ENCODE assay signal across 8 cellular contexts in genomic region chr17:81295678-81296381, GRCh38. TPM values are rescaled to one million over a fixed set of nuclear protein-coding genes. Genes with fewer than 3 reads are reported as not detected.
DNase-seq lines count a peak whose midpoint lies in the region; ATAC-seq, FAIRE-seq and TF ChIP-seq lines count a peak whose summit lies in the region.

No MANE protein-coding gene starts in this region.

- H3K4me2 ChIP-seq in A549 (peak overlapping the region; percentile 90), PC-3 (ENCODE audit: low read length) (peak overlapping the region; percentile 92)

- peak; percentile 66 to 68 for ATAC-seq in A549
- ATAC-seq in PC-3, result peak; percentile 75
- ATAC-seq in Right ventricle myocardium superior (ENCODE audit: poor library complexity), result peak; percentile 36
- ATAC-seq in psoas muscle, result peak; percentile 21 to 36 (median 33)

- H3K4me3 ChIP-seq in A549, result peak overlapping the region; percentile 74
- peak overlapping the region; percentile 78 for H3K4me3 ChIP-seq in PC-3 (ENCODE audit: low read length)
- H3K4me3 ChIP-seq in psoas muscle, result peak overlapping the region; percentile 75

- no peaks in the 10 kb centered on the region for H3K9me3 Mint-ChIP-seq in activated naive CD4-positive, alpha-beta T cell treated with anti-CD3 and anti-CD28 coated beads, Interleukin-2, amount 10 ng/mL, durations not matched to agents 7 days and 5 days

- POLR2A ChIA-PET in A549 (lab: Yijun Ruan, JAX) (interaction anchor here (0.6 to 2.2 kb wide), 8 partner anchors 11 to 220 kb away, joined by 3 to 9 read pairs (median 4); partner anchors contain the start of gene BAHCC1), PC-3 (lab: Charles Lee; ENCODE audit: unreplicated experiment) (interaction anchor here (0.6 to 1.2 kb wide), 2 partner anchors 41 to 57 kb away, joined by 4 to 10 read pairs; partner anchors contain the start of genes NDUFAF8 and TEPSIN)

- CTCF ChIA-PET in A549 (lab: Yijun Ruan, JAX), result interaction anchor here (0.6 to 2.6 kb wide), 26 partner anchors 8 to 402 kb away, joined by 3 to 24 read pairs (median 4); no protein-coding TSS in a partner anchor
- CTCF ChIA-PET in PC-3 (lab: Charles Lee), result interaction anchor here (0.6 to 1.5 kb wide), 3 partner anchors 34 to 133 kb away, joined by 5 to 18 read pairs (median 9); partner anchors contain the start of gene BAHCC1
- CTCF ChIA-PET in activated naive CD4-positive, alpha-beta T cell treated with anti-CD3 and anti-CD28 coated beads, Interleukin-2, amount 10 ng/mL, durations not matched to agents 7 days and 5 days (lab: Charles Lee), result interaction anchor here (0.6 to 2.5 kb wide), 5 partner anchors 10 to 189 kb away, joined by 3 to 12 read pairs (median 3); partner anchors contain the start of gene NDUFAF8

- H4K20me1 ChIP-seq in PC-3 (ENCODE audit: low read length), result no peaks in the 10 kb centered on the region

- peak overlapping the region; percentile 91 to 92 for H3K27ac ChIP-seq in A549
- peak overlapping the region; percentile 38 for H3K27ac ChIP-seq in PC-3 (ENCODE audit: low read length)
- peak overlapping the region; percentile 96 for H3K27ac ChIP-seq in psoas muscle

- H3K27ac Mint-ChIP-seq in activated naive CD4-positive, alpha-beta T cell treated with anti-CD3 and anti-CD28 coated beads, Interleukin-2, amount 10 ng/mL, durations not matched to agents 7 days and 5 days, result peak overlapping the region; percentile 95

- TF ChIP-seq RAD21 in A549 (conservative IDR thresholded peaks at IDR 0.05 in 1 of 2, IDR thresholded peaks at IDR 0.05 in 1 of 2), result peak in 1 of 2 experiments; percentile 25; a peak in 1 of 5 replicates

- H3K27me3 ChIP-seq in PC-3 (ENCODE audit: low read length) (no peaks in the 10 kb centered on the region), psoas muscle (ENCODE audit: insufficient read depth in 3 of 3, low read length in 2 of 3) (no peaks in the 10 kb centered on the region)

- H3K36me3 Mint-ChIP-seq in activated naive CD4-positive, alpha-beta T cell treated with anti-CD3 and anti-CD28 coated beads, Interleukin-2, amount 10 ng/mL, durations not matched to agents 7 days and 5 days, result peaks cover 14% of the 10 kb centered on the region

- peak overlapping the region; percentile 94 for H3K4me3 Mint-ChIP-seq in activated naive CD4-positive, alpha-beta T cell treated with anti-CD3 and anti-CD28 coated beads, Interleukin-2, amount 10 ng/mL, durations not matched to agents 7 days and 5 days

- H3K9me3 ChIP-seq in A549 (no peaks in the 10 kb centered on the region), PC-3 (ENCODE audit: low read length) (no peaks in the 10 kb centered on the region), psoas muscle (no peaks in the 10 kb centered on the region)

- intact Hi-C loops in PC-3 (cut with micrococcal nuclease) (loop anchor here (1.0 to 5.0 kb wide), 3 partner anchors 13 to 71 kb away; no protein-coding TSS in a partner anchor), Right ventricle myocardium superior (cut with DNase I) (loop anchor here (5.0 kb wide), 1 partner anchor 96 kb away; no protein-coding TSS in a partner anchor), psoas muscle (cut with DNase I) (no loop called here)

- H3K4me1 ChIP-seq in A549 (peaks cover 22% of the 10 kb centered on the region), PC-3 (ENCODE audit: insufficient read depth, low read length) (peaks cover 13% of the 10 kb centered on the region), psoas muscle (peaks cover 37% of the 10 kb centered on the region)

- peaks cover 44% of the 10 kb centered on the region for H3K4me1 Mint-ChIP-seq in activated naive CD4-positive, alpha-beta T cell treated with anti-CD3 and anti-CD28 coated beads, Interleukin-2, amount 10 ng/mL, durations not matched to agents 7 days and 5 days

- BruUV-seq in PC-3 (replicated peaks; lab: Mats Ljungman, UMichigan), result TSS peak; percentile 90

- peaks cover 45% of the 10 kb centered on the region for H3K79me2 ChIP-seq in PC-3 (ENCODE audit: low read length)

- H3K9me2 ChIP-seq in PC-3 (replicated peaks; ENCODE audit: low read length), result no peaks in the 10 kb centered on the region

- H3K36me3 ChIP-seq in PC-3 (ENCODE audit: low read depth, low read length) (no peaks in the 10 kb centered on the region), psoas muscle (ENCODE audit: insufficient read depth in 1 of 2, low read depth in 1 of 2) (no peaks in the 10 kb centered on the region)

- TF ChIP-seq CTCF in A549 (IDR thresholded peaks at IDR 0.05), result 0 out of 3 replicates have a peak, but pooled peaks have one; percentile 7
- peak; percentile 52 for TF ChIP-seq CTCF in PC-3 (conservative IDR thresholded peaks at IDR 0.05; ENCODE audit: low read depth, low read length)
- TF ChIP-seq CTCF in psoas muscle (IDR thresholded peaks at IDR 0.05), result peak; percentile 38

- WGBS in A549 (ENCODE audit: missing lambda C conversion rate), result 28% methylated on average over 22 of the region's 22 CpGs
- 19 to 24% (median 24%) methylated on average over 22 of the region's 22 CpGs for WGBS in psoas muscle, 3 donors

- no peak for TF ChIP-seq EP300 in A549 (IDR thresholded peaks at IDR 0.05)

- peak overlapping the region; percentile 96 for H3K9ac ChIP-seq in PC-3 (ENCODE audit: low read length)

- H3F3A ChIP-seq in PC-3 (ENCODE audit: low read length, unreplicated experiment), result no peaks in the 10 kb centered on the region

- peak; percentile 83 to 91 for DNase-seq in A549 (ENCODE audit: low read depth in 1 of 2, low spot score in 1 of 2)
- DNase-seq in GM12891 (ENCODE audit: insufficient read length, low spot score), result no peak
- peak; percentile 28 for DNase-seq in HK-2 (ENCODE audit: unreplicated experiment)
- DNase-seq in PC-3, result peak; percentile 88
- peak; percentile 67 for DNase-seq in activated naive CD4-positive, alpha-beta T cell treated with anti-CD3 and anti-CD28 coated beads, Interleukin-2, amount 10 ng/mL, durations not matched to agents 7 days and 5 days
- DNase-seq in Right ventricle myocardium superior, result no peak
- no peak for DNase-seq in psoas muscle
- no peak for DNase-seq in SKM-1 treated with dmso at 0.1 percent for 144 hours (lab: John Stamatoyannopoulos, UW; ENCODE audit: unreplicated experiment)

- TF ChIP-seq POLR2A in A549 (IDR thresholded peaks at IDR 0.05; ENCODE audit: low read length) (0 out of 2 replicates have a peak, but pooled peaks have one; percentile 17), GM12891 (IDR thresholded peaks at IDR 0.05; ENCODE audit: low read depth, low read length) (no peak)

- peak overlapping the region; percentile 96 for H2AFZ ChIP-seq in PC-3 (ENCODE audit: low read length)

- no peak for FAIRE-seq in A549 (lab: Jason Lieb, UNC)
- peak; percentile 26 for FAIRE-seq in GM12891 (lab: Jason Lieb, UNC)

- peaks cover 15% of the 10 kb centered on the region for H3K27me3 Mint-ChIP-seq in activated naive CD4-positive, alpha-beta T cell treated with anti-CD3 and anti-CD28 coated beads, Interleukin-2, amount 10 ng/mL, durations not matched to agents 7 days and 5 days

TF ChIP-seq in A549, 52 proteins besides CTCF, POLR2A, EP300 and RAD21 (continues in another document):
- no peak for TF ChIP-seq CHD2 (IDR thresholded peaks at IDR 0.05; ENCODE audit: low read length, partially characterized antibody)
- no peak for TF ChIP-seq NFE2L2 (conservative IDR thresholded peaks at IDR 0.05; ENCODE audit: low read length)
- no peak for TF ChIP-seq SMC3 (IDR thresholded peaks at IDR 0.05)
- no peak for TF ChIP-seq CEBPB (IDR thresholded peaks at IDR 0.05)
- no peak for TF ChIP-seq FOXS1 (CRISPR knock-in tag; IDR thresholded peaks at IDR 0.05)
- peak; percentile 99 for TF ChIP-seq KDM1A (IDR thresholded peaks at IDR 0.05; ENCODE audit: low read depth)
- peak; percentile 8; the same call in 1 of the 2 replicates for TF ChIP-seq TFCP2L1 (CRISPR knock-in tag; IDR thresholded peaks at IDR 0.05)

TF ChIP-seq in GM12891, 5 proteins besides CTCF, POLR2A, EP300 and RAD21:
- TF ChIP-seq PAX5 (IDR thresholded peaks at IDR 0.05; ENCODE audit: insufficient read depth, low read length, severe bottlenecking) (no peak), POU2F2 (IDR thresholded peaks at IDR 0.05; ENCODE audit: low read depth, low read length) (no peak), TAF1 (IDR thresholded peaks at IDR 0.05; ENCODE audit: low read depth, low read length) (no peak), SPI1 (IDR thresholded peaks at IDR 0.05; ENCODE audit: low read depth, low read length) (no peak), POLR2AphosphoS5 (IDR thresholded peaks at IDR 0.05; ENCODE audit: low read depth, low read length) (no peak)

RNA-seq across cellular contexts. Expression of gene SLC38A10, which starts 0.7 kb away (rescaled TPM):
- polyA plus RNA-seq in A549 (2011; rRNA removed), result 35.8 and 49.3 TPM in 2 replicates
- 58.1 and 82.4 TPM in 2 replicates for polyA plus RNA-seq in A549 (2012; cell fraction: cytosol; rRNA removed)
- 198 and 284 TPM in 2 replicates for polyA plus RNA-seq in A549 (2012; cell fraction: nucleus; rRNA removed)
- 59.7 to 72.9 TPM (median 67.4 TPM) in 3 replicates for polyA plus RNA-seq in A549 (2017; fragmentation: RNase III; extraction: RNeasy Plus Mini Kit Qiagen cat#74134 plus additional on column Dnase treatment)
- polyA minus RNA-seq in A549 (2011; rRNA and poly(A)+ RNA removed), result 85.1 and 108 TPM in 2 replicates
- polyA plus RNA-seq in GM12891 (2012; ENCODE audit: low read depth, missing spikeins), result 30.0 TPM
- 77.8 and 118 TPM in 2 replicates for total RNA-seq in PC-3 (2014; rRNA removed)
- total RNA-seq in Right ventricle myocardium superior, result 41.3 TPM
- 10 to 100 TPM; 16.7 to 23.9 (median 18.6) TPM for total RNA-seq in psoas muscle
- 10 to 100 TPM; 16.9 to 40.6 (median 33.0) TPM for polyA plus RNA-seq in psoas muscle

RNA-seq across cellular contexts. Expression of gene NDUFAF8, which starts 56.7 kb away (rescaled TPM):
- polyA plus RNA-seq in A549 (2011; rRNA removed), result 198 and 308 TPM in 2 replicates
- polyA plus RNA-seq in A549 (2012; cell fraction: cytosol; rRNA removed), result 178 and 226 TPM in 2 replicates
- polyA plus RNA-seq in A549 (2012; cell fraction: nucleus; rRNA removed), result 66.7 and 81.5 TPM in 2 replicates
- 173 to 192 TPM (median 179 TPM) in 3 replicates for polyA plus RNA-seq in A549 (2017; fragmentation: RNase III; extraction: RNeasy Plus Mini Kit Qiagen cat#74134 plus additional on column Dnase treatment)
- 24.9 and 39.2 TPM in 2 replicates for polyA minus RNA-seq in A549 (2011; rRNA and poly(A)+ RNA removed)
- 159 TPM for polyA plus RNA-seq in GM12891 (2012; ENCODE audit: low read depth, missing spikeins)
- 125 and 160 TPM in 2 replicates for total RNA-seq in PC-3 (2014; rRNA removed)
- total RNA-seq in Right ventricle myocardium superior, result 59.4 TPM
- total RNA-seq in psoas muscle, result 10 to 100 TPM; 45.6 to 58.5 (median 55.0) TPM
- 10 to 100 TPM; 42.4 to 63.8 (median 54.9) TPM for polyA plus RNA-seq in psoas muscle

RNA-seq across cellular contexts. Expression of gene TEPSIN, which starts 57.0 kb away (rescaled TPM):
- polyA plus RNA-seq in A549 (2011; rRNA removed) (12.5 TPM in 2 replicates), A549 (2017; fragmentation: RNase III; extraction: RNeasy Plus Mini Kit Qiagen cat#74134 plus additional on column Dnase treatment) (26.1 to 31.3 TPM (median 30.4 TPM) in 3 replicates), psoas muscle (10 to 100 TPM; 11.2 to 14.3 (median 13.6) TPM)
- polyA plus RNA-seq in A549 (2012; cell fraction: cytosol; rRNA removed), result 29.0 and 39.6 TPM in 2 replicates
- 220 and 367 TPM in 2 replicates for polyA plus RNA-seq in A549 (2012; cell fraction: nucleus; rRNA removed)
- polyA minus RNA-seq in A549 (2011; rRNA and poly(A)+ RNA removed), result 10.9 and 11.4 TPM in 2 replicates
- 15.7 TPM for polyA plus RNA-seq in GM12891 (2012; ENCODE audit: low read depth, missing spikeins)
- total RNA-seq in PC-3 (2014; rRNA removed) (28.8 and 44.1 TPM in 2 replicates), Right ventricle myocardium superior (13.4 TPM), psoas muscle (10 to 100 TPM; 10.9 to 22.1 (median 11.8) TPM)

Comparison
In these comparisons a context has a peak if more than half of its experiments do, and no peak if none do; other contexts are left out.
1. DNase-seq: peak in A549 (2 of 2), HK-2 (single experiment), PC-3 (single experiment) and activated naive CD4-positive, alpha-beta T cell treated with anti-CD3 and anti-CD28 coated beads, Interleukin-2, amount 10 ng/mL, durations not matched to agents 7 days and 5 days (single experiment); none in GM12891 (single experiment), Right ventricle myocardium superior (single experiment), psoas muscle (0 of 2) and SKM-1 treated with dmso at 0.1 percent for 144 hours (single experiment).
2. H3K27ac ChIP-seq: peak in every context shown above with its lines; median percentile 96 in psoas muscle; 92 in A549; 38 in PC-3.
3. intact Hi-C loops: an anchor here in PC-3 (1.0 to 5.0 kb wide) and Right ventricle myocardium superior (5.0 kb wide); none called in psoas muscle.
4. Peak in every context shown above with its lines, with median percentiles within 50 percentile points of each other: ATAC-seq, H3K4me3 ChIP-seq and CTCF ChIP-seq.